ENCODE assay signal across 16 cellular contexts in genomic region chr4:165084787-165085186, GRCh38. TPM values are rescaled to one million over a fixed set of nuclear protein-coding genes. Genes with fewer than 3 reads are reported as not detected.
DNase-seq lines count a peak whose midpoint lies in the region; ATAC-seq and TF ChIP-seq lines count a peak whose summit lies in the region.
"Not testable (repeated sequence)": the region's sequence is repeated elsewhere in the genome, so short reads cannot be mapped to it uniquely, and the experiment has no call there.
"Had no signal": no experiment of that assay in that cellular context is flagged by ENCODE, and none has a peak within 500 bp of the region (broad histone marks: within the 10 kb centered on the region; RNA-seq: fewer than 3 reads in every experiment).

No MANE protein-coding gene starts in this region.

- not testable (repeated sequence) for H3K4me1 ChIP-seq in esophagus muscularis mucosa, right atrium auricular region

- TF ChIP-seq EP300 in esophagus muscularis mucosa (IDR thresholded peaks at IDR 0.05), result not testable (repeated sequence)

- H3K27ac Mint-ChIP-seq in osteocyte (ENCODE audit: unreplicated experiment), result not testable (repeated sequence)
- peak overlapping the region; percentile 56 for H3K27ac Mint-ChIP-seq in stimulated activated naive B cell treated with anti-CD40 and anti-IgM and Interleukin-4, amounts not matched to agents 10 μg/mL and 1 μg/mL and 100 μg/mL, for 72 hours

- not testable (repeated sequence) for H3K4me3 ChIP-seq in esophagus muscularis mucosa, right atrium auricular region

- WGBS in esophagus muscularis mucosa, result 99% methylated on average over 7 of the region's 7 CpGs

- not testable (repeated sequence) for TF ChIP-seq POLR2A in esophagus muscularis mucosa (IDR thresholded peaks at IDR 0.05; ENCODE audit: low read depth)

- DNase-seq in esophagus muscularis mucosa (ENCODE audit: extremely low spot score), result peak; percentile 34
- peak; percentile 16 for DNase-seq in right atrium auricular region (ENCODE audit: low spot score)
- peak; percentile 73 for DNase-seq in osteocyte (ENCODE audit: extremely low spot score, unreplicated experiment)
- DNase-seq in stimulated activated naive B cell treated with anti-CD40 and anti-IgM and Interleukin-4, amounts not matched to agents 10 μg/mL and 1 μg/mL and 100 μg/mL, for 72 hours, result not testable (repeated sequence)

- intact Hi-C loops in esophagus muscularis mucosa (cut with DNase I), result not testable (repeated sequence)

- not testable (repeated sequence) for H3K9me3 ChIP-seq in esophagus muscularis mucosa, right atrium auricular region

- not testable (repeated sequence) for H3K27me3 ChIP-seq in esophagus muscularis mucosa, right atrium auricular region

- H3K27ac ChIP-seq in VCaP, result peak overlapping the region; percentile 9; the same call in 1 of the 2 replicates
- H3K27ac ChIP-seq in esophagus muscularis mucosa (replicated peaks in 1 of 4); right atrium auricular region: not testable (repeated sequence)

- H3K4me1 Mint-ChIP-seq in osteocyte (ENCODE audit: unreplicated experiment); stimulated activated naive B cell treated with anti-CD40 and anti-IgM and Interleukin-4, amounts not matched to agents 10 μg/mL and 1 μg/mL and 100 μg/mL, for 72 hours: not testable (repeated sequence)

- H3K9me3 Mint-ChIP-seq in osteocyte (ENCODE audit: unreplicated experiment); stimulated activated naive B cell treated with anti-CD40 and anti-IgM and Interleukin-4, amounts not matched to agents 10 μg/mL and 1 μg/mL and 100 μg/mL, for 72 hours: not testable (repeated sequence)

- H3K36me3 Mint-ChIP-seq in osteocyte (ENCODE audit: unreplicated experiment), result peaks cover 22% of the 10 kb centered on the region
- H3K36me3 Mint-ChIP-seq in stimulated activated naive B cell treated with anti-CD40 and anti-IgM and Interleukin-4, amounts not matched to agents 10 μg/mL and 1 μg/mL and 100 μg/mL, for 72 hours, result peaks cover 31 to 34% of the 10 kb centered on the region in 2 donors

- H3K36me3 ChIP-seq in esophagus muscularis mucosa (peaks cover 44 to 70% (median 55%) of the 10 kb centered on the region in 4 donors), right atrium auricular region (peaks cover 53% of the 10 kb centered on the region)

- not testable (repeated sequence) for TF ChIP-seq CTCF in VCaP (conservative IDR thresholded peaks at IDR 0.05); esophagus muscularis mucosa (IDR thresholded peaks at IDR 0.05); right atrium auricular region (IDR thresholded peaks at IDR 0.05); osteocyte (IDR thresholded peaks at IDR 0.05)

- ATAC-seq in stimulated activated naive B cell treated with anti-CD40 and anti-IgM and Interleukin-4, amounts not matched to agents 10 μg/mL and 1 μg/mL and 100 μg/mL, for 72 hours (replicated peaks), result not testable (repeated sequence)

- not testable (repeated sequence) for H3K4me3 Mint-ChIP-seq in osteocyte (ENCODE audit: unreplicated experiment); stimulated activated naive B cell treated with anti-CD40 and anti-IgM and Interleukin-4, amounts not matched to agents 10 μg/mL and 1 μg/mL and 100 μg/mL, for 72 hours

- not testable (repeated sequence) for H3K27me3 Mint-ChIP-seq in osteocyte (ENCODE audit: unreplicated experiment); stimulated activated naive B cell treated with anti-CD40 and anti-IgM and Interleukin-4, amounts not matched to agents 10 μg/mL and 1 μg/mL and 100 μg/mL, for 72 hours

RNA-seq across cellular contexts. Expression of gene TMEM192, which starts 27.9 kb away (rescaled TPM):
- 10 to 100 TPM; 11.6 to 19.1 (median 14.1) TPM for total RNA-seq in esophagus muscularis mucosa
- total RNA-seq in right atrium auricular region, result 10 to 100 TPM; 13.6 to 14.6 TPM
- total RNA-seq in osteocyte, result 17.6 and 23.3 TPM in 2 replicates

RNA-seq across cellular contexts. Expression of gene TRIM75, which starts 31.1 kb away (rescaled TPM):
- total RNA-seq in esophagus muscularis mucosa (not detected), right atrium auricular region (not detected), osteocyte (not detected in 2 replicates)
- total RNA-seq: A172; A673; B cell; Caco-2; Calu3; CD4-positive, alpha-beta memory T cell; CD4-positive, alpha-beta T cell; CD4-positive, CD25-positive, alpha-beta regulatory T cell; CD8-positive, alpha-beta memory T cell; CD8-positive, alpha-beta T cell; Daoy had no signal

RNA-seq across cellular contexts. Expression of gene TRIM60, which starts 53.0 kb away (rescaled TPM):
- not detected for total RNA-seq in esophagus muscularis mucosa
- total RNA-seq in right atrium auricular region, result not detected
- total RNA-seq in osteocyte, result not detected in 2 replicates
- total RNA-seq: A172; A673; B cell; Caco-2; Calu3; CD4-positive, alpha-beta memory T cell; CD4-positive, alpha-beta T cell; CD4-positive, CD25-positive, alpha-beta regulatory T cell; CD8-positive, alpha-beta memory T cell; CD8-positive, alpha-beta T cell; Daoy had no signal
